In genomic region chr2:1808921-1809551, GRCh38 we compare ENCODE assay signal across 15 cellular contexts.
"Had no signal": no experiment of that assay in that cellular context is flagged by ENCODE, and none has a peak within 500 bp of the region (broad histone marks: within the 10 kb centered on the region; RNA-seq: fewer than 3 reads in every experiment).

No MANE protein-coding gene starts in this region.

- H3K27ac ChIP-seq: breast epithelium, heart right ventricle, pancreas, thyroid gland, uterus had no signal

- H3K9me3 Mint-ChIP-seq: dendritic cell treated with granulocyte-macrophage colony-stimulating factor and Interleukin-4, amounts not matched to agents 40 ng/mL and 50 ng/mL, for 4 days; effector memory CD8-positive, alpha-beta T cell; stimulated activated memory B cell treated with anti-CD40 and anti-IgM and Interleukin-4, amounts not matched to agents 10 μg/mL and 1 μg/mL and 100 μg/mL, for 72 hours had no signal

- H3K27me3 ChIP-seq: breast epithelium, pancreas, thyroid gland, uterus had no signal

- H3K9me3 ChIP-seq: breast epithelium, heart right ventricle, pancreas, thyroid gland, uterus had no signal

- DNase-seq: activated CD4-positive, CD25-positive, alpha-beta regulatory T cell treated with anti-CD3 and anti-CD28 coated beads, Interleukin-2, amount 50 U/mL, for 72 hours; activated naive CD4-positive, alpha-beta T cell treated with Interleukin-2 at 50 U/mL for 16 hours; activated T-cell treated with anti-CD3 and anti-CD28 coated beads for 4 hours; cerebellar nuclear complex; effector memory CD8-positive, alpha-beta T cell; heart right ventricle; mammary epithelial cell; pancreas; stimulated activated CD4-positive, alpha-beta T cell treated with anti-CD3 and anti-CD28 coated beads, Interleukin-2, amount 100 ng/mL, for 48 hours; thyroid gland had no signal

- H3K36me3 ChIP-seq: breast epithelium, heart right ventricle, pancreas, thyroid gland, uterus had no signal

- H3K27ac Mint-ChIP-seq: dendritic cell treated with granulocyte-macrophage colony-stimulating factor and Interleukin-4, amounts not matched to agents 40 ng/mL and 50 ng/mL, for 4 days; effector memory CD8-positive, alpha-beta T cell; stimulated activated memory B cell treated with anti-CD40 and anti-IgM and Interleukin-4, amounts not matched to agents 10 μg/mL and 1 μg/mL and 100 μg/mL, for 72 hours had no signal

- H3K4me3 Mint-ChIP-seq: dendritic cell treated with granulocyte-macrophage colony-stimulating factor and Interleukin-4, amounts not matched to agents 40 ng/mL and 50 ng/mL, for 4 days; effector memory CD8-positive, alpha-beta T cell; stimulated activated memory B cell treated with anti-CD40 and anti-IgM and Interleukin-4, amounts not matched to agents 10 μg/mL and 1 μg/mL and 100 μg/mL, for 72 hours had no signal

- H3K4me3 ChIP-seq: breast epithelium, heart right ventricle, pancreas, thyroid gland, uterus had no signal

- H3K4me1 ChIP-seq: breast epithelium, pancreas, uterus had no signal

- FAIRE-seq: frontal cortex, pancreas had no signal

- H3K4me1 Mint-ChIP-seq: stimulated activated memory B cell treated with anti-CD40 and anti-IgM and Interleukin-4, amounts not matched to agents 10 μg/mL and 1 μg/mL and 100 μg/mL, for 72 hours had no signal

- H3K36me3 Mint-ChIP-seq: stimulated activated memory B cell treated with anti-CD40 and anti-IgM and Interleukin-4, amounts not matched to agents 10 μg/mL and 1 μg/mL and 100 μg/mL, for 72 hours had no signal

- H3K27me3 Mint-ChIP-seq: dendritic cell treated with granulocyte-macrophage colony-stimulating factor and Interleukin-4, amounts not matched to agents 40 ng/mL and 50 ng/mL, for 4 days; effector memory CD8-positive, alpha-beta T cell had no signal
